In genomic region chr3:156158656-156159295, GRCh38 we compare ENCODE assay signal across 15 cellular contexts. TPM values are rescaled to one million over a fixed set of nuclear protein-coding genes. Genes with fewer than 3 reads are reported as not detected.
"Had no signal": no experiment of that assay in that cellular context is flagged by ENCODE, and none has a peak within 500 bp of the region (broad histone marks: within the 10 kb centered on the region; RNA-seq: fewer than 3 reads in every experiment).

No MANE protein-coding gene starts in this region.

- H3K27ac Mint-ChIP-seq: activated B cell treated with CpG ODN at 0.5 μM for 24 hours; activated CD4-positive, alpha-beta memory T cell treated with anti-CD3 and anti-CD28 coated beads for 36 hours; activated naive CD8-positive, alpha-beta T cell treated with anti-CD3 and anti-CD28 coated beads for 36 hours; nephron had no signal

- ATAC-seq: left cardiac atrium, right lobe of liver had no signal

- H3K9me3 Mint-ChIP-seq: central memory CD8-positive, alpha-beta T cell had no signal

- DNase-seq: activated B cell treated with CpG ODN at 0.5 μM for 24 hours; activated CD4-positive, alpha-beta memory T cell treated with anti-CD3 and anti-CD28 coated beads for 36 hours; activated CD4-positive, alpha-beta T cell treated with anti-CD3 and anti-CD28 coated beads for 4 hours; activated naive CD4-positive, alpha-beta T cell treated with Interleukin-2 at 50 U/mL for 16 hours; activated naive CD8-positive, alpha-beta T cell treated with anti-CD3 and anti-CD28 coated beads for 36 hours; activated T-cell treated with anti-CD3 and anti-CD28 coated beads, Interleukin-2, amount 50 U/mL, for 48 hours; effector memory CD4-positive, alpha-beta T cell; foreskin melanocyte; hypothalamus; left cardiac atrium; right lobe of liver; stimulated activated CD4-positive, alpha-beta T cell treated with anti-CD3 and anti-CD28 coated beads, Interleukin-1b, Interleukin-23, amount 100 ng/mL, for 48 hours; stomach had no signal

- H3K4me3 Mint-ChIP-seq: activated B cell treated with CpG ODN at 0.5 μM for 24 hours; activated CD4-positive, alpha-beta memory T cell treated with anti-CD3 and anti-CD28 coated beads for 36 hours; activated naive CD8-positive, alpha-beta T cell treated with anti-CD3 and anti-CD28 coated beads for 36 hours; central memory CD8-positive, alpha-beta T cell; nephron had no signal

- H3K36me3 Mint-ChIP-seq: activated CD4-positive, alpha-beta memory T cell treated with anti-CD3 and anti-CD28 coated beads for 36 hours had no signal

- H3K27me3 Mint-ChIP-seq: activated B cell treated with CpG ODN at 0.5 μM for 24 hours; activated CD4-positive, alpha-beta memory T cell treated with anti-CD3 and anti-CD28 coated beads for 36 hours; activated naive CD8-positive, alpha-beta T cell treated with anti-CD3 and anti-CD28 coated beads for 36 hours; central memory CD8-positive, alpha-beta T cell had no signal

RNA-seq across cellular contexts. Expression of gene KCNAB1, which starts 38.4 kb away (rescaled TPM):
- total RNA-seq: activated B cell treated with CpG ODN at 0.5 μM for 24 hours; activated CD4-positive, alpha-beta memory T cell treated with anti-CD3 and anti-CD28 coated beads for 36 hours; activated naive CD8-positive, alpha-beta T cell treated with anti-CD3 and anti-CD28 coated beads for 36 hours had no signal
